Comparison of ENCODE assay signal across 9 cellular contexts in the genomic region with DNA sequence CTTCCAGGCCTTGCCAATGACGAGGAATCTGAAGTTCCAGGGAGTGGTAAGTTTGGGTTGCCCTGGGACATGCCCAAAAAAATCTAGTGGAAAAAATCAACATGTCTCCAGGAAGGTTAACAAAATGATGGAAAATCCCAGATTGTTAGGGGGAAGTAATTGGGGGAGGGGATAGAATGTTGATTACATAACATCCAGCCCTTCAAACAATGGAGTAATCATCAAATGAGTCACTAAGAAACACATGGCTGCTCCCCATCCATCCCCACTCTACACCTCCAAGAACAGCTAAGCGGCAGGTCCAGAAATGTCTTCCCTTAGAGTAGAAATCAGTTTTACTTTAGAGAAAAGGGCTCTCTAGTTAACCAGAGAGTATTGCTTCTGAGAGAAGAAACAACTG.
DNase-seq lines count a peak whose midpoint lies in the region; ATAC-seq and TF ChIP-seq lines count a peak whose summit lies in the region.
"Had no signal": no experiment of that assay in that cellular context is flagged by ENCODE, and none has a peak within 500 bp of the region (broad histone marks: within the 10 kb centered on the region; RNA-seq: fewer than 3 reads in every experiment).

No MANE protein-coding gene starts in this region.

- H3K4me1 ChIP-seq in CD8-positive, alpha-beta memory T cell (ENCODE audit: insufficient read depth, low read length) = peaks cover 97% of the 10 kb centered on the region
- peaks cover 92% of the 10 kb centered on the region for H3K4me1 ChIP-seq in Karpas-422 (ENCODE audit: low read length)
- peaks cover under 1% of the 10 kb centered on the region; the same call in 1 of the 2 replicates for H3K4me1 ChIP-seq in BE2C

- CTCF ChIA-PET in CD8-positive, alpha-beta memory T cell (lab: Charles Lee) = interaction anchor here (1.0 to 3.3 kb wide), 11 partner anchors 9 to 204 kb away, joined by 4 to 11 read pairs (median 6); no protein-coding TSS in a partner anchor
- CTCF ChIA-PET in MCF 10A (lab: Yijun Ruan, JAX) = interaction anchor here (2.9 kb wide), 1 partner anchor 139 kb away, joined by 13 read pairs; no protein-coding TSS in a partner anchor

- ATAC-seq in GM21619 (IDR thresholded peaks at IDR 0.05; ENCODE audit: unreplicated experiment) (no peak), HG02938 (IDR thresholded peaks at IDR 0.05; ENCODE audit: unreplicated experiment) (no peak), GM18907 (IDR thresholded peaks at IDR 0.05; ENCODE audit: unreplicated experiment) (no peak)

- peaks cover 95 to 100% (median 99%) of the 10 kb centered on the region in 3 donors for H3K4me1 Mint-ChIP-seq in CD8-positive, alpha-beta memory T cell
- H3K4me1 Mint-ChIP-seq in MCF 10A (ENCODE audit: insufficient read depth, unreplicated experiment) (peaks cover 64% of the 10 kb centered on the region), nephron (peaks cover 55% of the 10 kb centered on the region)

- H3K9me3 ChIP-seq in CD8-positive, alpha-beta memory T cell (ENCODE audit: low read length) = no peaks in the 10 kb centered on the region
- H3K9me3 ChIP-seq in Karpas-422 (ENCODE audit: low read length) (no peaks in the 10 kb centered on the region), BE2C (no peaks in the 10 kb centered on the region)

- peak overlapping the region; percentile 12 for H3K4me3 ChIP-seq in CD8-positive, alpha-beta memory T cell (ENCODE audit: low read length)
- no peak overlapping the region for H3K4me3 ChIP-seq in Karpas-422 (ENCODE audit: low read length)
- H3K4me3 ChIP-seq in BE2C (ENCODE audit: low read depth, low read length) = no peak overlapping the region

- H4K20me1 ChIP-seq in Karpas-422 (ENCODE audit: insufficient read depth, low read depth, low read length) = peaks cover 12% of the 10 kb centered on the region; the same call in 1 of the 2 replicates

- POLR2A ChIA-PET in CD8-positive, alpha-beta memory T cell (lab: Charles Lee) = interaction anchor here (0.7 to 2.6 kb wide), 7 partner anchors 12 to 331 kb away, joined by 3 to 7 read pairs (median 5); no protein-coding TSS in a partner anchor
- POLR2A ChIA-PET in MCF 10A (lab: Yijun Ruan, JAX) = interaction anchor here (0.6 to 3.1 kb wide), 10 partner anchors 9 to 596 kb away, joined by 3 to 14 read pairs (median 4); no protein-coding TSS in a partner anchor

- intact Hi-C loops in MCF 10A (cut with micrococcal nuclease) = no loop called here

- peaks cover 12 to 93% (median 48%) of the 10 kb centered on the region in 3 donors for H3K36me3 Mint-ChIP-seq in CD8-positive, alpha-beta memory T cell
- H3K36me3 Mint-ChIP-seq in MCF 10A (ENCODE audit: insufficient read depth, unreplicated experiment) = no peaks in the 10 kb centered on the region
- peaks cover 40% of the 10 kb centered on the region for H3K36me3 Mint-ChIP-seq in nephron (ENCODE audit: low read depth)

- no peaks in the 10 kb centered on the region for H3K9me3 Mint-ChIP-seq in CD8-positive, alpha-beta memory T cell
- H3K9me3 Mint-ChIP-seq in MCF 10A (ENCODE audit: unreplicated experiment) = no peaks in the 10 kb centered on the region
- no peaks in the 10 kb centered on the region for H3K9me3 Mint-ChIP-seq in nephron

- TF ChIP-seq CTCF in MCF 10A (IDR thresholded peaks at IDR 0.05; ENCODE audit: unreplicated experiment) (no peak), nephron (IDR thresholded peaks at IDR 0.05; ENCODE audit: unreplicated experiment in 3 of 3) (no peak), BE2C (IDR thresholded peaks at IDR 0.05; ENCODE audit: low read depth, low read length) (no peak)

- H3K27me3 ChIP-seq in CD8-positive, alpha-beta memory T cell (ENCODE audit: insufficient read depth, low read length, poor library complexity, severe bottlenecking) = no peaks in the 10 kb centered on the region
- H3K27me3 ChIP-seq in Karpas-422 (ENCODE audit: low read length) (no peaks in the 10 kb centered on the region), BE2C (no peaks in the 10 kb centered on the region)

- peak overlapping the region; percentile 39 to 82 (median 71) for H3K4me3 Mint-ChIP-seq in CD8-positive, alpha-beta memory T cell
- H3K4me3 Mint-ChIP-seq in MCF 10A (ENCODE audit: unreplicated experiment) (no peak overlapping the region), nephron (no peak overlapping the region)

- peaks cover 88% of the 10 kb centered on the region for H3K79me2 ChIP-seq in Karpas-422 (ENCODE audit: low read length)

- peak overlapping the region; percentile 82 to 99 (median 97) for H3K27ac Mint-ChIP-seq in CD8-positive, alpha-beta memory T cell
- H3K27ac Mint-ChIP-seq in MCF 10A (ENCODE audit: low read depth, unreplicated experiment) (peak overlapping the region; percentile 19), nephron (peak overlapping the region in 2 of 3 experiments; percentile 21 to 38)

- H3K9ac ChIP-seq in Karpas-422 (ENCODE audit: low read length) = no peak overlapping the region

- peaks cover 44% of the 10 kb centered on the region for H3K36me3 ChIP-seq in CD8-positive, alpha-beta memory T cell (ENCODE audit: insufficient read depth, low read length)
- H3K36me3 ChIP-seq in Karpas-422 (ENCODE audit: insufficient read depth, low read length) (peaks cover 40% of the 10 kb centered on the region), BE2C (no peaks in the 10 kb centered on the region)

- no peaks in the 10 kb centered on the region for H3K9me2 ChIP-seq in Karpas-422 (replicated peaks; ENCODE audit: insufficient read depth, low read length)

- no peak overlapping the region for H2AFZ ChIP-seq in Karpas-422 (ENCODE audit: low read length)

- H3K27ac ChIP-seq in CD8-positive, alpha-beta memory T cell (ENCODE audit: low read depth, low read length) = no peak overlapping the region
- peak overlapping the region; percentile 93 for H3K27ac ChIP-seq in Karpas-422 (ENCODE audit: low read length)

- peaks cover 0 to 2% of the 10 kb centered on the region in 2 donors for H3K27me3 Mint-ChIP-seq in CD8-positive, alpha-beta memory T cell
- H3K27me3 Mint-ChIP-seq in MCF 10A (ENCODE audit: insufficient read depth, unreplicated experiment) = no peaks in the 10 kb centered on the region
- H3K27me3 Mint-ChIP-seq in nephron (ENCODE audit: low read depth) = no peaks in the 10 kb centered on the region

- DNase-seq in CD8-positive, alpha-beta memory T cell = no peak
- no peak for DNase-seq in Karpas-422
- DNase-seq in MCF 10A (ENCODE audit: unreplicated experiment) = peak; percentile 83
- DNase-seq in BE2C = no peak
- DNase-seq: activated CD4-positive, CD25-positive, alpha-beta regulatory T cell treated with anti-CD3 and anti-CD28 coated beads, Interleukin-2, amount 50 U/mL, for 72 hours had no signal

- BruUV-seq in MCF 10A (replicated peaks; lab: Mats Ljungman, UMichigan) = no TSS peak

- no peak overlapping the region for H3K4me2 ChIP-seq in Karpas-422 (ENCODE audit: low read depth, low read length, poor library complexity, severe bottlenecking)

Comparison
In these comparisons a context has a peak if more than half of its experiments do, and no peak if none do; other contexts are left out.
1. H3K27ac Mint-ChIP-seq: peak in every context shown above with its lines; median percentile 97 in CD8-positive, alpha-beta memory T cell; 30 in nephron; 19 in MCF 10A.
2. H3K4me3 Mint-ChIP-seq: peak in CD8-positive, alpha-beta memory T cell (7 of 7); none in MCF 10A (single experiment) and nephron (0 of 3).